ENCODE assay signal across 15 cellular contexts in genomic region chr7:5553298-5553877, GRCh38. TPM values are rescaled to one million over a fixed set of nuclear protein-coding genes. Genes with fewer than 3 reads are reported as not detected.
DNase-seq lines count a peak whose midpoint lies in the region; ATAC-seq, FAIRE-seq and TF ChIP-seq lines count a peak whose summit lies in the region.
"Had no signal": no experiment of that assay in that cellular context is flagged by ENCODE, and none has a peak within 500 bp of the region (broad histone marks: within the 10 kb centered on the region; RNA-seq: fewer than 3 reads in every experiment).

No MANE protein-coding gene starts in this region.

- H3K9me3 ChIP-seq in cardiac muscle cell (ENCODE audit: low read depth) (no peaks in the 10 kb centered on the region), heart left ventricle (no peaks in the 10 kb centered on the region), RWPE2 (ENCODE audit: severe bottlenecking) (no peaks in the 10 kb centered on the region), HepG2 (ENCODE audit: low read length) (no peaks in the 10 kb centered on the region), pancreas (no peaks in the 10 kb centered on the region)
- no peaks in the 10 kb centered on the region for H3K9me3 ChIP-seq in naive thymus-derived CD4-positive, alpha-beta T cell (ENCODE audit: control insufficient read depth in 2 of 3, low read length in 3 of 3)
- H3K9me3 ChIP-seq: heart right ventricle had no signal

- in situ Hi-C loops in HepG2 (cut with HindIII; ENCODE audit: extremely low pct_ligation_motif_present, low pct_unique_long_range_greater_than_20kb), result no loop called here

- TF ChIP-seq POLR2A in heart left ventricle (IDR thresholded peaks at IDR 0.05) (no peak), HepG2 (IDR thresholded peaks at IDR 0.05; ENCODE audit: insufficient read depth in 1 of 2, low read depth in 2 of 2, low read length in 2 of 2) (no peak)

- ATAC-seq in heart left ventricle (no peak), RWPE2 (ENCODE audit: low read depth) (no peak), HepG2 (no peak), pancreas (no peak), HG03175 (IDR thresholded peaks at IDR 0.05; ENCODE audit: unreplicated experiment) (no peak)
- ATAC-seq in naive thymus-derived CD4-positive, alpha-beta T cell, result no peak
- ATAC-seq: heart right ventricle; natural killer cell treated with Interleukin-12 subunit alpha and Interleukin-12 subunit beta and Interleukin-15 and Interleukin-18, amount 100 ng/mL, for 72 hours; stimulated activated naive CD8-positive, alpha-beta T cell treated with anti-CD3 and anti-CD28 coated beads, Interleukin-15, Interleukin-2, amounts not matched to agents 100 U/mL and 50 U/mL, for 24 hours had no signal

- H3K4me3 ChIP-seq in cardiac muscle cell, result no peak overlapping the region
- no peak overlapping the region for H3K4me3 ChIP-seq in heart left ventricle
- H3K4me3 ChIP-seq in RWPE2 (ENCODE audit: severe bottlenecking), result no peak overlapping the region
- H3K4me3 ChIP-seq in HepG2 (replicated peaks in 1 of 3; ENCODE audit: insufficient read depth in 1 of 3, low read depth in 2 of 3, low read length in 3 of 3), result peak overlapping the region in 2 of 3 experiments; percentile 3 to 27; a peak in 2 of 6 replicates
- H3K4me3 ChIP-seq in naive thymus-derived CD4-positive, alpha-beta T cell (ENCODE audit: low read length), result no peak overlapping the region
- no peak overlapping the region for H3K4me3 ChIP-seq in pancreas
- H3K4me3 ChIP-seq: heart right ventricle, SK-N-MC had no signal

- no peaks in the 10 kb centered on the region for H4K20me1 ChIP-seq in HepG2 (ENCODE audit: insufficient read depth, low read length)

- POLR2A ChIA-PET in HepG2 (lab: Yijun Ruan, JAX), result interaction anchor here (0.6 to 2.3 kb wide), 3 partner anchors 9 to 32 kb away, joined by 3 to 12 read pairs (median 3); no protein-coding TSS in a partner anchor
- POLR2A ChIA-PET in naive thymus-derived CD4-positive, alpha-beta T cell (lab: Charles Lee), result no interaction called here

- H3K4me3 Mint-ChIP-seq in naive thymus-derived CD4-positive, alpha-beta T cell, result peak overlapping the region in 1 of 10 donors; percentile 60

- peaks cover 9 to 36% (median 29%) of the 10 kb centered on the region in 7 donors for H3K4me1 Mint-ChIP-seq in naive thymus-derived CD4-positive, alpha-beta T cell

- FAIRE-seq in HepG2 (lab: Jason Lieb, UNC) (no peak), pancreas (lab: Jason Lieb, UNC) (no peak)
- FAIRE-seq: endothelial cell of umbilical vein had no signal

- H3K4me1 ChIP-seq in cardiac muscle cell (ENCODE audit: low read depth) (peaks cover 7% of the 10 kb centered on the region), heart left ventricle (peaks cover 0 to 43% (median 34%) of the 10 kb centered on the region in 12 donors), RWPE2 (ENCODE audit: insufficient read depth, poor library complexity, severe bottlenecking) (peaks cover 34% of the 10 kb centered on the region), HepG2 (ENCODE audit: insufficient read depth, low read length) (peaks cover 52% of the 10 kb centered on the region), pancreas (peaks cover 0 to 8% (median 8%) of the 10 kb centered on the region in 3 donors)
- peaks cover 29 to 34% of the 10 kb centered on the region in 2 donors for H3K4me1 ChIP-seq in naive thymus-derived CD4-positive, alpha-beta T cell (ENCODE audit: control insufficient read depth in 2 of 2, insufficient read depth in 2 of 2, low read length in 2 of 2)

- DNase-seq in cardiac muscle cell (ENCODE audit: low read depth in 1 of 2, low spot score in 1 of 2) (peak in 1 of 2 donors; percentile 53), heart left ventricle (no peak), RWPE2 (ENCODE audit: low spot score) (no peak), HepG2 (ENCODE audit: low spot score) (no peak), pancreas (no peak), dermis blood vessel endothelial cell (no peak)
- DNase-seq in naive thymus-derived CD4-positive, alpha-beta T cell, result no peak
- DNase-seq: activated naive CD8-positive, alpha-beta T cell treated with anti-CD3 and anti-CD28 coated beads for 36 hours; heart right ventricle; NCI-H2171; stimulated activated naive CD8-positive, alpha-beta T cell treated with anti-CD3 and anti-CD28 coated beads, Interleukin-15, Interleukin-2, amounts not matched to agents 100 U/mL and 50 U/mL, for 24 hours had no signal

- no peaks in the 10 kb centered on the region for H3K9me3 Mint-ChIP-seq in naive thymus-derived CD4-positive, alpha-beta T cell
- H3K9me3 Mint-ChIP-seq: activated naive CD8-positive, alpha-beta T cell treated with anti-CD3 and anti-CD28 coated beads for 36 hours; natural killer cell treated with Interleukin-12 subunit alpha and Interleukin-12 subunit beta and Interleukin-15 and Interleukin-18, amount 100 ng/mL, for 72 hours had no signal

- H3K36me3 Mint-ChIP-seq in naive thymus-derived CD4-positive, alpha-beta T cell, result no peaks in the 10 kb centered on the region
- H3K36me3 Mint-ChIP-seq: activated naive CD8-positive, alpha-beta T cell treated with anti-CD3 and anti-CD28 coated beads for 36 hours; natural killer cell treated with Interleukin-12 subunit alpha and Interleukin-12 subunit beta and Interleukin-15 and Interleukin-18, amount 100 ng/mL, for 72 hours had no signal

- intact Hi-C loops in heart left ventricle (cut with DNase I), result no loop called here
- intact Hi-C loops in HepG2 (cut with micrococcal nuclease; ENCODE audit: unreplicated experiment), result no loop called here
- intact Hi-C loops in naive thymus-derived CD4-positive, alpha-beta T cell (cut with micrococcal nuclease), result no loop called here
- intact Hi-C loops in pancreas (cut with DNase I), result no loop called here

- H3K27me3 ChIP-seq in cardiac muscle cell, result no peaks in the 10 kb centered on the region
- H3K27me3 ChIP-seq in heart left ventricle, result no peaks in the 10 kb centered on the region
- no peaks in the 10 kb centered on the region for H3K27me3 ChIP-seq in RWPE2 (ENCODE audit: insufficient read depth, poor library complexity, severe bottlenecking)
- H3K27me3 ChIP-seq in HepG2 (ENCODE audit: control insufficient read depth in 1 of 2, insufficient read depth in 2 of 2, low read length in 2 of 2), result no peaks in the 10 kb centered on the region
- H3K27me3 ChIP-seq in naive thymus-derived CD4-positive, alpha-beta T cell (ENCODE audit: control insufficient read depth in 2 of 2, insufficient read depth in 2 of 2, low read length in 2 of 2), result no peaks in the 10 kb centered on the region
- no peaks in the 10 kb centered on the region for H3K27me3 ChIP-seq in pancreas
- H3K27me3 ChIP-seq: heart right ventricle had no signal

- H3K27me3 Mint-ChIP-seq in naive thymus-derived CD4-positive, alpha-beta T cell, result no peaks in the 10 kb centered on the region
- H3K27me3 Mint-ChIP-seq: activated naive CD8-positive, alpha-beta T cell treated with anti-CD3 and anti-CD28 coated beads for 36 hours; natural killer cell treated with Interleukin-12 subunit alpha and Interleukin-12 subunit beta and Interleukin-15 and Interleukin-18, amount 100 ng/mL, for 72 hours had no signal

- no peaks in the 10 kb centered on the region for H3K79me2 ChIP-seq in HepG2 (ENCODE audit: insufficient read depth, low read length)

- H3K9ac ChIP-seq in HepG2 (ENCODE audit: insufficient read depth, low read depth, low read length), result no peak overlapping the region

- WGBS in heart left ventricle, 4 donors, result 79 to 87% (median 81%) methylated on average over 9 of the region's 9 CpGs
- WGBS in HepG2 (ENCODE audit: low lambda C conversion rate), result 6% methylated on average over 8 of the region's 9 CpGs
- 84 to 86% methylated on average over 9 of the region's 9 CpGs for WGBS in pancreas, 2 donors

- peak overlapping the region; percentile 85 for H3K4me2 ChIP-seq in HepG2 (ENCODE audit: low read depth, low read length)

- no peak overlapping the region for H2AFZ ChIP-seq in HepG2 (ENCODE audit: low read length)

- no peak overlapping the region for H3K27ac Mint-ChIP-seq in naive thymus-derived CD4-positive, alpha-beta T cell

- H3K27ac ChIP-seq in cardiac muscle cell (peak overlapping the region; percentile 99), heart left ventricle (peak overlapping the region in 2 of 12 donors; percentile 99 to 100), RWPE2 (ENCODE audit: poor library complexity, severe bottlenecking) (peak overlapping the region; percentile 97), HepG2 (ENCODE audit: extremely low read length, insufficient read depth, low read length) (no peak overlapping the region), pancreas (no peak overlapping the region)
- H3K27ac ChIP-seq in naive thymus-derived CD4-positive, alpha-beta T cell (ENCODE audit: low read depth, low read length), result no peak overlapping the region
- H3K27ac ChIP-seq: SK-N-MC had no signal

- TF ChIP-seq CTCF in cardiac muscle cell (IDR thresholded peaks at IDR 0.05; ENCODE audit: low read depth, low read length) (no peak), heart left ventricle (IDR thresholded peaks at IDR 0.05) (no peak), RWPE2 (IDR thresholded peaks at IDR 0.05; ENCODE audit: poor library complexity, severe bottlenecking) (no peak), HepG2 (CRISPR knock-in tag; IDR thresholded peaks at IDR 0.05) (no peak), pancreas (IDR thresholded peaks at IDR 0.05) (no peak)

- BruUV-seq in HepG2 (replicated peaks; lab: Mats Ljungman, UMichigan), result no TSS peak

- TF ChIP-seq RAD21 in HepG2 (CRISPR knock-in tag; IDR thresholded peaks at IDR 0.05), result no peak

- CTCF ChIA-PET in HepG2 (lab: Yijun Ruan, JAX; ENCODE audit: low intra/inter-chr PET ratio, low total read pairs), result no interaction called here
- CTCF ChIA-PET in naive thymus-derived CD4-positive, alpha-beta T cell (lab: Charles Lee), result interaction anchor here (0.7 to 2.0 kb wide), 2 partner anchors 20 to 340 kb away, joined by 3 to 9 read pairs; no protein-coding TSS in a partner anchor

- TF ChIP-seq EP300 in HepG2 (IDR thresholded peaks at IDR 0.05; ENCODE audit: low read depth in 2 of 2, low read length in 2 of 2) (no peak), HepG2 (CRISPR knock-in tag; IDR thresholded peaks at IDR 0.05; ENCODE audit: borderline replicate concordance) (no peak)

- H3K36me3 ChIP-seq in cardiac muscle cell (no peaks in the 10 kb centered on the region), heart left ventricle (no peaks in the 10 kb centered on the region), RWPE2 (ENCODE audit: low read depth) (no peaks in the 10 kb centered on the region), HepG2 (replicated peaks in 1 of 2; ENCODE audit: control insufficient read depth in 1 of 2, insufficient read depth in 2 of 2, low read length in 2 of 2) (no peaks in the 10 kb centered on the region), pancreas (no peaks in the 10 kb centered on the region)
- no peaks in the 10 kb centered on the region for H3K36me3 ChIP-seq in naive thymus-derived CD4-positive, alpha-beta T cell (ENCODE audit: control insufficient read depth in 2 of 3, insufficient read depth in 3 of 3, low read length in 3 of 3)
- H3K36me3 ChIP-seq: heart right ventricle had no signal

RNA-seq across cellular contexts. Expression of gene ACTB, which starts 23.0 kb away (rescaled TPM):
- total RNA-seq in cardiac muscle cell (2,248 and 2,483 TPM in 2 replicates), heart left ventricle (1,000 to 10,000 TPM in 3 of 9 donors, 100 to 1,000 TPM in 6; 533 to 3,257 (median 776) TPM), HepG2 (2016; rRNA removed; fragmentation: Illumina TruSeq; extraction: Trizol) (983 and 1,099 TPM in 2 replicates), pancreas (1,000 to 10,000 TPM in 2 of 6 donors, 100 to 1,000 TPM in 4; 444 to 1,539 (median 804) TPM), dermis blood vessel endothelial cell (2,280 and 5,174 TPM in 2 replicates)
- polyA plus RNA-seq in cardiac muscle cell (2,826 and 3,628 TPM in 2 replicates), heart left ventricle (1,000 to 10,000 TPM in 1 of 2 donors, 100 to 1,000 TPM in 1; 960 to 1,513 TPM), HepG2 (2011; rRNA removed) (984 and 1,160 TPM in 2 replicates), pancreas (1,000 to 10,000 TPM in 1 of 2 donors, 100 to 1,000 TPM in 1; 897 to 2,761 TPM)
- total RNA-seq in HepG2 (2016; cell fraction: cytosol; rRNA removed; fragmentation: Illumina TruSeq; extraction: Trizol; ENCODE audit: low read depth), result 406 and 413 TPM in 2 replicates
- 966 and 972 TPM in 2 replicates for total RNA-seq in HepG2 (2016; cell fraction: insoluble cytoplasmic fraction; rRNA removed; fragmentation: Illumina TruSeq; extraction: Trizol)
- total RNA-seq in HepG2 (2016; cell fraction: membrane; rRNA removed; fragmentation: Illumina TruSeq; extraction: Trizol), result 815 and 929 TPM in 2 replicates
- 668 and 755 TPM in 2 replicates for total RNA-seq in HepG2 (2016; cell fraction: nucleus; rRNA removed; fragmentation: Illumina TruSeq; extraction: Trizol)
- polyA plus RNA-seq in HepG2 (2011; cell fraction: cytosol; rRNA removed), result 567 and 620 TPM in 2 replicates
- 1,565 and 1,995 TPM in 2 replicates for polyA plus RNA-seq in HepG2 (2011; cell fraction: nucleus; rRNA removed)
- 984 and 1,070 TPM in 2 replicates for polyA plus RNA-seq in HepG2 (2012)
- polyA plus RNA-seq in HepG2 (2016; cell fraction: cytosol; fragmentation: Illumina TruSeq; extraction: Trizol; ENCODE audit: low read depth), result 510 and 558 TPM in 2 replicates
- polyA plus RNA-seq in HepG2 (2016; cell fraction: insoluble cytoplasmic fraction; fragmentation: Illumina TruSeq; extraction: Trizol; ENCODE audit: low read depth), result 1,764 and 2,207 TPM in 2 replicates
- 1,095 and 1,097 TPM in 2 replicates for polyA plus RNA-seq in HepG2 (2016; cell fraction: membrane; fragmentation: Illumina TruSeq; extraction: Trizol; ENCODE audit: low read depth)
- 1,747 and 1,824 TPM in 2 replicates for polyA plus RNA-seq in HepG2 (2016; cell fraction: nucleus; fragmentation: Illumina TruSeq; extraction: Trizol; ENCODE audit: insufficient read depth, low read depth)
- 2,677 and 2,857 TPM in 2 replicates for polyA minus RNA-seq in HepG2 (2011; rRNA and poly(A)+ RNA removed; ENCODE audit: low replicate concordance)
- polyA minus RNA-seq in HepG2 (2011; cell fraction: cytosol; rRNA and poly(A)+ RNA removed), result 1,014 and 1,055 TPM in 2 replicates
- polyA minus RNA-seq in HepG2 (2011; cell fraction: nucleus; rRNA and poly(A)+ RNA removed), result 329 and 574 TPM in 2 replicates
- over 10,000 TPM in 1 of 5 experiments, 1,000 to 10,000 TPM in 4; 2,405 to 12,292 (median 2,801) TPM for total RNA-seq in naive thymus-derived CD4-positive, alpha-beta T cell
- polyA plus RNA-seq in naive thymus-derived CD4-positive, alpha-beta T cell, result over 10,000 TPM; 11,269 to 12,728 TPM

RNA-seq across cellular contexts. Expression of gene FSCN1, which starts 39.2 kb away (rescaled TPM):
- total RNA-seq in cardiac muscle cell (340 and 364 TPM in 2 replicates), heart left ventricle (10 to 100 TPM in 7 of 9 donors, 1 to 10 TPM in 2; 8.0 to 74.6 (median 19.8) TPM), HepG2 (2016; rRNA removed; fragmentation: Illumina TruSeq; extraction: Trizol) (35.5 and 44.0 TPM in 2 replicates), pancreas (10 to 100 TPM in 1 of 6 donors, 1 to 10 TPM in 5; 1.8 to 17.4 (median 5.9) TPM), dermis blood vessel endothelial cell (426 and 735 TPM in 2 replicates)
- polyA plus RNA-seq in cardiac muscle cell (171 and 180 TPM in 2 replicates), heart left ventricle (10 to 100 TPM in 1 of 2 donors, 1 to 10 TPM in 1; 5.7 to 26.0 TPM), HepG2 (2011; rRNA removed) (21.2 and 29.0 TPM in 2 replicates), pancreas (1 to 10 TPM; 6.9 to 7.7 TPM)
- total RNA-seq in HepG2 (2016; cell fraction: cytosol; rRNA removed; fragmentation: Illumina TruSeq; extraction: Trizol; ENCODE audit: low read depth), result 6.4 and 7.4 TPM in 2 replicates
- 32.0 and 43.8 TPM in 2 replicates for total RNA-seq in HepG2 (2016; cell fraction: insoluble cytoplasmic fraction; rRNA removed; fragmentation: Illumina TruSeq; extraction: Trizol)
- total RNA-seq in HepG2 (2016; cell fraction: membrane; rRNA removed; fragmentation: Illumina TruSeq; extraction: Trizol), result 20.9 and 22.0 TPM in 2 replicates
- 21.3 and 24.5 TPM in 2 replicates for total RNA-seq in HepG2 (2016; cell fraction: nucleus; rRNA removed; fragmentation: Illumina TruSeq; extraction: Trizol)
- 21.0 and 36.3 TPM in 2 replicates for polyA plus RNA-seq in HepG2 (2011; cell fraction: cytosol; rRNA removed)
- polyA plus RNA-seq in HepG2 (2011; cell fraction: nucleus; rRNA removed), result 41.0 and 50.2 TPM in 2 replicates
- polyA plus RNA-seq in HepG2 (2012), result 7.3 and 18.5 TPM in 2 replicates
- polyA plus RNA-seq in HepG2 (2016; cell fraction: cytosol; fragmentation: Illumina TruSeq; extraction: Trizol; ENCODE audit: low read depth), result 10.2 and 10.8 TPM in 2 replicates
- 58.7 and 73.9 TPM in 2 replicates for polyA plus RNA-seq in HepG2 (2016; cell fraction: insoluble cytoplasmic fraction; fragmentation: Illumina TruSeq; extraction: Trizol; ENCODE audit: low read depth)
- 22.3 and 24.1 TPM in 2 replicates for polyA plus RNA-seq in HepG2 (2016; cell fraction: membrane; fragmentation: Illumina TruSeq; extraction: Trizol; ENCODE audit: low read depth)
- polyA plus RNA-seq in HepG2 (2016; cell fraction: nucleus; fragmentation: Illumina TruSeq; extraction: Trizol; ENCODE audit: insufficient read depth, low read depth), result 53.5 and 58.8 TPM in 2 replicates
- polyA minus RNA-seq in HepG2 (2011; rRNA and poly(A)+ RNA removed; ENCODE audit: low replicate concordance), result 66.5 and 90.1 TPM in 2 replicates
- polyA minus RNA-seq in HepG2 (2011; cell fraction: cytosol; rRNA and poly(A)+ RNA removed), result 43.7 and 53.5 TPM in 2 replicates
- polyA minus RNA-seq in HepG2 (2011; cell fraction: nucleus; rRNA and poly(A)+ RNA removed), result 12.7 and 16.4 TPM in 2 replicates
- 10 to 100 TPM in 1 of 5 experiments, 1 to 10 TPM in 4; 1.1 to 22.6 (median 6.2) TPM for total RNA-seq in naive thymus-derived CD4-positive, alpha-beta T cell
- under 1 TPM in 1 of 2 donors, not detected in 1; 0.09 TPM for polyA plus RNA-seq in naive thymus-derived CD4-positive, alpha-beta T cell

RNA-seq across cellular contexts. Expression of gene FBXL18, which starts 39.8 kb away (rescaled TPM):
- total RNA-seq in cardiac muscle cell, result 10.0 and 11.4 TPM in 2 replicates
- polyA plus RNA-seq in cardiac muscle cell, result 5.1 and 8.3 TPM in 2 replicates
- 10 to 100 TPM in 1 of 9 donors, 1 to 10 TPM in 8; 4.3 to 16.2 (median 7.0) TPM for total RNA-seq in heart left ventricle
- 1 to 10 TPM; 2.2 to 7.3 TPM for polyA plus RNA-seq in heart left ventricle
- 3.9 TPM in 2 replicates for total RNA-seq in HepG2 (2016; rRNA removed; fragmentation: Illumina TruSeq; extraction: Trizol)
- total RNA-seq in HepG2 (2016; cell fraction: cytosol; rRNA removed; fragmentation: Illumina TruSeq; extraction: Trizol; ENCODE audit: low read depth), result 1.1 and 1.6 TPM in 2 replicates
- 3.7 and 4.0 TPM in 2 replicates for total RNA-seq in HepG2 (2016; cell fraction: insoluble cytoplasmic fraction; rRNA removed; fragmentation: Illumina TruSeq; extraction: Trizol)
- 1.5 and 2.0 TPM in 2 replicates for total RNA-seq in HepG2 (2016; cell fraction: membrane; rRNA removed; fragmentation: Illumina TruSeq; extraction: Trizol)
- 2.9 and 3.3 TPM in 2 replicates for total RNA-seq in HepG2 (2016; cell fraction: nucleus; rRNA removed; fragmentation: Illumina TruSeq; extraction: Trizol)
- 1.1 and 1.5 TPM in 2 replicates for polyA plus RNA-seq in HepG2 (2011; rRNA removed)
- polyA plus RNA-seq in HepG2 (2011; cell fraction: cytosol; rRNA removed), result 0.63 and 1.1 TPM in 2 replicates
- polyA plus RNA-seq in HepG2 (2011; cell fraction: nucleus; rRNA removed), result 4.2 and 7.3 TPM in 2 replicates
- polyA plus RNA-seq in HepG2 (2012), result 1.5 and 2.0 TPM in 2 replicates
- polyA plus RNA-seq in HepG2 (2016; cell fraction: cytosol; fragmentation: Illumina TruSeq; extraction: Trizol; ENCODE audit: low read depth), result 0.17 and 0.19 TPM in 2 replicates
- 1.4 and 2.4 TPM in 2 replicates for polyA plus RNA-seq in HepG2 (2016; cell fraction: insoluble cytoplasmic fraction; fragmentation: Illumina TruSeq; extraction: Trizol; ENCODE audit: low read depth)
- polyA plus RNA-seq in HepG2 (2016; cell fraction: membrane; fragmentation: Illumina TruSeq; extraction: Trizol; ENCODE audit: low read depth), result 0.11 and 0.30 TPM in 2 replicates
- 2.1 and 2.5 TPM in 2 replicates for polyA plus RNA-seq in HepG2 (2016; cell fraction: nucleus; fragmentation: Illumina TruSeq; extraction: Trizol; ENCODE audit: insufficient read depth, low read depth)
- polyA minus RNA-seq in HepG2 (2011; rRNA and poly(A)+ RNA removed; ENCODE audit: low replicate concordance), result 9.2 and 12.0 TPM in 2 replicates
- 3.7 and 4.0 TPM in 2 replicates for polyA minus RNA-seq in HepG2 (2011; cell fraction: cytosol; rRNA and poly(A)+ RNA removed)
- polyA minus RNA-seq in HepG2 (2011; cell fraction: nucleus; rRNA and poly(A)+ RNA removed), result 4.1 and 4.5 TPM in 2 replicates
- 10 to 100 TPM in 2 of 5 experiments, 1 to 10 TPM in 3; 7.3 to 13.7 (median 9.7) TPM for total RNA-seq in naive thymus-derived CD4-positive, alpha-beta T cell
- polyA plus RNA-seq in naive thymus-derived CD4-positive, alpha-beta T cell, result 1 to 10 TPM; 1.6 to 2.0 TPM
- total RNA-seq in pancreas, result 1 to 10 TPM; 3.7 to 6.8 (median 4.2) TPM
- 1 to 10 TPM; 2.1 to 3.0 TPM for polyA plus RNA-seq in pancreas
- total RNA-seq in dermis blood vessel endothelial cell, result 4.9 and 9.9 TPM in 2 replicates

Comparison
In these comparisons a context has a peak if more than half of its experiments do, and no peak if none do; other contexts are left out.
1. H3K27ac ChIP-seq: peak in cardiac muscle cell (single experiment) and RWPE2 (single experiment); none in HepG2 (single experiment), naive thymus-derived CD4-positive, alpha-beta T cell (single experiment) and pancreas (0 of 4).
2. H3K4me3 ChIP-seq: peak in HepG2 (2 of 3); none in cardiac muscle cell (single experiment), heart left ventricle (0 of 12), RWPE2 (single experiment), naive thymus-derived CD4-positive, alpha-beta T cell (single experiment) and pancreas (0 of 4).